In the genomic region with DNA sequence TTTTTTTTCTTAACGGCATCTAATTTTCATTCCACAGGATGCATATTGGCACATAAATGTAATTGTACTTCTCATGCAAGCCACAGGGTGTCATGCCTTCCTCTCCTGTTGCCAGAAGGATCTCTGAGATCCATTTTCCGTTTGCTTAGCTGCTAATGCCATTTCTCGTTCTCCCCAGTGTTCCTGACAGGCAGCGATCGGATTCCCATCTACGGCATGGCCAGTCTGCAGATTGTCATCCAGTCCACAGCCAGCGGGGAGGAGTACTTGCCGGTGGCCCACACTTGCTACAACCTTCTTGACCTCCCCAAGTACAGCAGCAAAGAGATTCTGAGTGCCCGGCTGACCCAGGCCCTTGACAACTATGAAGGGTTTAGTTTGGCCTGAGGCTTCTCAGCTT, we compare ENCODE assay signal across 1 cellular context.
TF ChIP-seq lines count a peak whose summit lies in the region.

No MANE protein-coding gene starts in this region.

TF ChIP-seq in HCT116, 20 proteins besides CTCF, POLR2A, EP300 and RAD21 (continued from another document):
- TF ChIP-seq, protein P1, sequence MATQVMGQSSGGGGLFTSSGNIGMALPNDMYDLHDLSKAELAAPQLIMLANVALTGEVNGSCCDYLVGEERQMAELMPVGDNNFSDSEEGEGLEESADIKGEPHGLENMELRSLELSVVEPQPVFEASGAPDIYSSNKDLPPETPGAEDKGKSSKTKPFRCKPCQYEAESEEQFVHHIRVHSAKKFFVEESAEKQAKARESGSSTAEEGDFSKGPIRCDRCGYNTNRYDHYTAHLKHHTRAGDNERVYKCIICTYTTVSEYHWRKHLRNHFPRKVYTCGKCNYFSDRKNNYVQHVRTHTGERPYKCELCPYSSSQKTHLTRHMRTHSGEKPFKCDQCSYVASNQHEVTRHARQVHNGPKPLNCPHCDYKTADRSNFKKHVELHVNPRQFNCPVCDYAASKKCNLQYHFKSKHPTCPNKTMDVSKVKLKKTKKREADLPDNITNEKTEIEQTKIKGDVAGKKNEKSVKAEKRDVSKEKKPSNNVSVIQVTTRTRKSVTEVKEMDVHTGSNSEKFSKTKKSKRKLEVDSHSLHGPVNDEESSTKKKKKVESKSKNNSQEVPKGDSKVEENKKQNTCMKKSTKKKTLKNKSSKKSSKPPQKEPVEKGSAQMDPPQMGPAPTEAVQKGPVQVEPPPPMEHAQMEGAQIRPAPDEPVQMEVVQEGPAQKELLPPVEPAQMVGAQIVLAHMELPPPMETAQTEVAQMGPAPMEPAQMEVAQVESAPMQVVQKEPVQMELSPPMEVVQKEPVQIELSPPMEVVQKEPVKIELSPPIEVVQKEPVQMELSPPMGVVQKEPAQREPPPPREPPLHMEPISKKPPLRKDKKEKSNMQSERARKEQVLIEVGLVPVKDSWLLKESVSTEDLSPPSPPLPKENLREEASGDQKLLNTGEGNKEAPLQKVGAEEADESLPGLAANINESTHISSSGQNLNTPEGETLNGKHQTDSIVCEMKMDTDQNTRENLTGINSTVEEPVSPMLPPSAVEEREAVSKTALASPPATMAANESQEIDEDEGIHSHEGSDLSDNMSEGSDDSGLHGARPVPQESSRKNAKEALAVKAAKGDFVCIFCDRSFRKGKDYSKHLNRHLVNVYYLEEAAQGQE (IDR thresholded peaks at IDR 0.05; ENCODE audit: low read depth), result no peak
- TF ChIP-seq POLR2AphosphoS5 (IDR thresholded peaks at IDR 0.05; ENCODE audit: low read depth, low read length), result no peak
- TF ChIP-seq SIN3A (IDR thresholded peaks at IDR 0.05; ENCODE audit: low read depth), result no peak
- TF ChIP-seq ELF1 (IDR thresholded peaks at IDR 0.05; ENCODE audit: borderline replicate concordance, low read depth), result no peak
- no peak for TF ChIP-seq ZBTB33 (IDR thresholded peaks at IDR 0.05; ENCODE audit: extremely low read depth, insufficient replicate concordance, low read length)
- no peak for TF ChIP-seq TCF7L2 (IDR thresholded peaks at IDR 0.05; ENCODE audit: borderline replicate concordance, extremely low read depth, insufficient read depth, insufficient read length)
- TF ChIP-seq CBX3 (IDR thresholded peaks at IDR 0.05; ENCODE audit: low read depth), result no peak
- TF ChIP-seq EZH2phosphoT487 (IDR thresholded peaks at IDR 0.05; ENCODE audit: borderline replicate concordance), result no peak
- no peak for TF ChIP-seq CEBPB (IDR thresholded peaks at IDR 0.05; ENCODE audit: low read depth)
- no peak for TF ChIP-seq SP1 (IDR thresholded peaks at IDR 0.05; ENCODE audit: low read depth)
- TF ChIP-seq SRF (IDR thresholded peaks at IDR 0.05; ENCODE audit: low read depth), result no peak
- no peak for TF ChIP-seq FOSL1 (IDR thresholded peaks at IDR 0.05; ENCODE audit: low read depth)
- TF ChIP-seq YY1 (IDR thresholded peaks at IDR 0.05; ENCODE audit: extremely low read depth, insufficient replicate concordance, low read depth, low read length), result no peak
TF ChIP-seq in HCT116: peak in this region for 0.
